Comparison of ENCODE assay signal across 8 cellular contexts in genomic region chr12:56358836-56359532, GRCh38.
DNase-seq lines count a peak whose midpoint lies in the region; ATAC-seq lines count a peak whose summit lies in the region.

No MANE protein-coding gene starts in this region.

- ATAC-seq in GM18517 (IDR thresholded peaks at IDR 0.05; ENCODE audit: unreplicated experiment) (no peak), HG03520 (IDR thresholded peaks at IDR 0.05; ENCODE audit: unreplicated experiment) (no peak)

- peak; percentile 60 for DNase-seq in activated effector memory CD4-positive, alpha-beta T cell treated with anti-CD3 and anti-CD28 coated beads, Interleukin-2, amount 50 U/mL, for 16 hours
- DNase-seq in activated effector memory CD4-positive, alpha-beta T cell treated with Interleukin-2 at 50 U/mL for 16 hours, result no peak
- DNase-seq in SW480 (ENCODE audit: low spot score) (peak; percentile 22), fibroblast of gingiva (ENCODE audit: low read depth) (peak; percentile 85), nucleus accumbens (lab: John Stamatoyannopoulos, UW) (peak in 39 of 56 donors; percentile 7 to 68 (median 30)), NCI-H2107 (lab: John Stamatoyannopoulos, UW) (no peak)

Comparison
In these comparisons a context has a peak if more than half of its experiments do, and no peak if none do; other contexts are left out.
1. DNase-seq: peak in activated effector memory CD4-positive, alpha-beta T cell treated with anti-CD3 and anti-CD28 coated beads, Interleukin-2, amount 50 U/mL, for 16 hours (single experiment), SW480 (single experiment), fibroblast of gingiva (single experiment) and nucleus accumbens (39 of 56); none in activated effector memory CD4-positive, alpha-beta T cell treated with Interleukin-2 at 50 U/mL for 16 hours (single experiment) and NCI-H2107 (single experiment).